In genomic region chr15:61337541-61337940, GRCh38 we compare ENCODE assay signal across 8 cellular contexts.
"Had no signal": no experiment of that assay in that cellular context is flagged by ENCODE, and none has a peak within 500 bp of the region (broad histone marks: within the 10 kb centered on the region; RNA-seq: fewer than 3 reads in every experiment).

No MANE protein-coding gene starts in this region.

- H2AFZ ChIP-seq: GM23248 had no signal

- H3K9ac ChIP-seq: GM23248 had no signal

- H3K4me3 Mint-ChIP-seq: HFFc6, IgD-negative memory B cell had no signal

- DNase-seq: GM23248, HFFc6, KBM-7 had no signal

- H3K27ac Mint-ChIP-seq: HFFc6, IgD-negative memory B cell had no signal

- H3K36me3 Mint-ChIP-seq: IgD-negative memory B cell had no signal

- H3K4me1 Mint-ChIP-seq: IgD-negative memory B cell had no signal

- H3K4me3 ChIP-seq: GM23248, HAP-1 had no signal

- H3K36me3 ChIP-seq: HAP-1 had no signal

- H3K4me1 ChIP-seq: HAP-1 had no signal

- ATAC-seq: HCT116, HepG2 had no signal

- H3K27ac ChIP-seq: GM23248, HL-60 had no signal
